40 cellular contexts compared by ENCODE assay signal in the genomic region with DNA sequence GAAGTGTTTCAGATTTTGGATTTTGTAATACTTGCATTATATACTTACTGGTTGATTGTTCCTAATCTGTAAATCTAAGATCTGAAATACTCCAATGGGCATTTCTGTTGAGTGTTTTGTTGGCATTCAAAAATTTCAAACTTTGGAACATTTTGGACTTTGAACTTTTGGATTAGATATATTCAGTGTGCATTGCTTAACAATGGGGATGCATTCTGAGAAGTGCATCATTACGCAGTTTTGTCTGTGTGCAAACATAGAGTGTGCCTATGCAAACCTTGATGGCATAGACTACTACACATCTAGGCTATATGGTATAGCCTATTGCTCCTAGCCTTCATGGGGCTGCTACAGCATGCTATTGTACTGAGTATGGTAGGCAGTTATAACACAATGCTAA.
"Had no signal": no experiment of that assay in that cellular context is flagged by ENCODE, and none has a peak within 500 bp of the region (broad histone marks: within the 10 kb centered on the region; RNA-seq: fewer than 3 reads in every experiment).

No MANE protein-coding gene starts in this region.

- DNase-seq: activated effector memory CD4-positive, alpha-beta T cell treated with anti-CD3 and anti-CD28 coated beads, Interleukin-2, amount 50 U/mL, for 16 hours; activated effector memory CD4-positive, alpha-beta T cell treated with Interleukin-2 at 50 U/mL for 16 hours; activated gamma-delta T cell; activated gamma-delta T cell treated with Interleukin-2 at 50 U/mL for 16 hours; activated naive CD4-positive, alpha-beta T cell; activated naive CD4-positive, alpha-beta T cell treated with anti-CD3 and anti-CD28 coated beads for 36 hours; activated naive CD4-positive, alpha-beta T cell treated with anti-CD3 and anti-CD28 coated beads, Interleukin-2, amount 10 ng/mL, durations not matched to agents 7 days and 5 days; activated naive CD4-positive, alpha-beta T cell treated with anti-CD3 and anti-CD28 coated beads, Interleukin-2, amount 50 U/mL, for 16 hours; activated naive CD4-positive, alpha-beta T cell treated with Interleukin-2 at 50 U/mL for 16 hours; activated naive CD8-positive, alpha-beta T cell treated with anti-CD3 and anti-CD28 coated beads for 36 hours; activated naive CD8-positive, alpha-beta T cell treated with anti-CD3 and anti-CD28 coated beads, Interleukin-2, amount 10 ng/mL, durations not matched to agents 7 days and 5 days; activated naive CD8-positive, alpha-beta T cell treated with anti-CD3 and anti-CD28 coated beads, Interleukin-2, amount 50 U/mL, for 24 hours; activated T-cell treated with anti-CD3 and anti-CD28 coated beads, Interleukin-2, amount 50 U/mL, for 1 hour; activated T-cell treated with anti-CD3 and anti-CD28 coated beads, Interleukin-2, amount 50 U/mL, for 24 hours; activated T-cell treated with anti-CD3 and anti-CD28 coated beads, Interleukin-2, amount 50 U/mL, for 4 hours; activated T-cell treated with anti-CD3 and anti-CD28 coated beads, Interleukin-2, amount 50 U/mL, for 48 hours; activated T-cell treated with anti-CD3 and anti-CD28 coated beads, Interleukin-2, amount 50 U/mL, for 72 hours; adrenal gland; amniotic stem cell; amygdala; anterior cingulate cortex; aorta; body of pancreas; brain microvascular endothelial cell; caudate nucleus; central memory CD4-positive, alpha-beta T cell; cerebellar nuclear complex had no signal

- H3K27ac Mint-ChIP-seq: activated naive CD4-positive, alpha-beta T cell treated with anti-CD3 and anti-CD28 coated beads for 36 hours; activated naive CD4-positive, alpha-beta T cell treated with anti-CD3 and anti-CD28 coated beads, Interleukin-2, amount 10 ng/mL, durations not matched to agents 7 days and 5 days; activated naive CD4-positive, alpha-beta T cell treated with anti-CD3 and anti-CD28 coated beads, Interleukin-2, amount 50 U/mL, for 24 hours; activated naive CD4-positive, alpha-beta T cell treated with anti-CD3 and anti-CD28 coated beads, Interleukin-2, amount 50 U/mL, for 72 hours; activated naive CD8-positive, alpha-beta T cell; activated naive CD8-positive, alpha-beta T cell treated with anti-CD3 and anti-CD28 coated beads for 36 hours; activated naive CD8-positive, alpha-beta T cell treated with anti-CD3 and anti-CD28 coated beads, Interleukin-2, amount 10 ng/mL, durations not matched to agents 7 days and 5 days; activated naive CD8-positive, alpha-beta T cell treated with anti-CD3 and anti-CD28 coated beads, Interleukin-2, amount 50 U/mL, for 24 hours; activated T-cell treated with anti-CD3 and anti-CD28 coated beads, Interleukin-2, amount 50 U/mL, for 24 hours; activated T-cell treated with anti-CD3 and anti-CD28 coated beads, Interleukin-2, amount 50 U/mL, for 72 hours; activated T-helper 1 cell treated with anti-CD3 and anti-CD28 coated beads, Interleukin-12 subunit alpha, Interleukin-12 subunit beta, Interleukin-2, Interleukin-4 antibody, amounts not matched to agents 30 ng/mL and 10 ng/mL and 1 ng/mL, durations not matched to agents 14 hours and 24 hours and 36 hours; activated T-helper 2 cell treated with anti-CD3 and anti-CD28 coated beads, Interferon-gamma antibody, Interleukin-2, Interleukin-4, amounts not matched to agents 10 μg/mL and 5 μg/mL and 100 μg/mL, durations not matched to agents 14 hours and 24 hours and 36 hours had no signal

- H3K27me3 ChIP-seq: adrenal gland, ascending aorta, body of pancreas, brain microvascular endothelial cell, breast epithelium, cardiac muscle cell had no signal

- H3K36me3 ChIP-seq: adrenal gland, brain microvascular endothelial cell, breast epithelium, cardiac muscle cell had no signal

- H3K4me3 ChIP-seq: adrenal gland, ascending aorta, body of pancreas, breast epithelium, cardiac muscle cell had no signal

- H3K9me3 ChIP-seq: adrenal gland, ascending aorta, body of pancreas, breast epithelium had no signal

- ATAC-seq: activated naive CD4-positive, alpha-beta T cell treated with anti-CD3 and anti-CD28 coated beads, Interleukin-2, amount 50 U/mL, for 72 hours; activated naive CD8-positive, alpha-beta T cell treated with anti-CD3 and anti-CD28 coated beads, Interleukin-2, amount 50 U/mL, for 24 hours; activated T-cell treated with anti-CD3 and anti-CD28 coated beads, Interleukin-2, amount 50 U/mL, for 4 hours; activated T-cell treated with anti-CD3 and anti-CD28 coated beads, Interleukin-2, amount 50 U/mL, for 72 hours; activated T-helper 17 cell treated with anti-CD3 and anti-CD28 coated beads, Interleukin-2, amount 50 U/mL, for 72 hours; body of pancreas had no signal

- FAIRE-seq: astrocyte, bronchial epithelial cell had no signal

- H3K27me3 Mint-ChIP-seq: activated naive CD4-positive, alpha-beta T cell treated with anti-CD3 and anti-CD28 coated beads, Interleukin-2, amount 10 ng/mL, durations not matched to agents 7 days and 5 days; activated naive CD4-positive, alpha-beta T cell treated with anti-CD3 and anti-CD28 coated beads, Interleukin-2, amount 50 U/mL, for 24 hours; activated naive CD8-positive, alpha-beta T cell; activated naive CD8-positive, alpha-beta T cell treated with anti-CD3 and anti-CD28 coated beads for 36 hours; activated naive CD8-positive, alpha-beta T cell treated with anti-CD3 and anti-CD28 coated beads, Interleukin-2, amount 10 ng/mL, durations not matched to agents 7 days and 5 days; activated naive CD8-positive, alpha-beta T cell treated with anti-CD3 and anti-CD28 coated beads, Interleukin-2, amount 50 U/mL, for 24 hours; activated T-cell treated with anti-CD3 and anti-CD28 coated beads, Interleukin-2, amount 50 U/mL, for 24 hours; activated T-helper 17 cell treated with anti-CD3 and anti-CD28 coated beads, Interleukin-2, amount 50 U/mL, for 72 hours; central memory CD8-positive, alpha-beta T cell had no signal

- H3K9me3 Mint-ChIP-seq: activated naive CD4-positive, alpha-beta T cell treated with anti-CD3 and anti-CD28 coated beads for 36 hours; activated naive CD4-positive, alpha-beta T cell treated with anti-CD3 and anti-CD28 coated beads, Interleukin-2, amount 10 ng/mL, durations not matched to agents 7 days and 5 days; activated naive CD4-positive, alpha-beta T cell treated with anti-CD3 and anti-CD28 coated beads, Interleukin-2, amount 50 U/mL, for 24 hours; activated naive CD4-positive, alpha-beta T cell treated with anti-CD3 and anti-CD28 coated beads, Interleukin-2, amount 50 U/mL, for 72 hours; activated naive CD8-positive, alpha-beta T cell treated with anti-CD3 and anti-CD28 coated beads for 36 hours; activated naive CD8-positive, alpha-beta T cell treated with anti-CD3 and anti-CD28 coated beads, Interleukin-2, amount 50 U/mL, for 24 hours; activated T-cell treated with anti-CD3 and anti-CD28 coated beads, Interleukin-2, amount 50 U/mL, for 24 hours; activated T-cell treated with anti-CD3 and anti-CD28 coated beads, Interleukin-2, amount 50 U/mL, for 4 hours; activated T-cell treated with anti-CD3 and anti-CD28 coated beads, Interleukin-2, amount 50 U/mL, for 72 hours; activated T-helper 1 cell treated with anti-CD3 and anti-CD28 coated beads, Interleukin-12 subunit alpha, Interleukin-12 subunit beta, Interleukin-2, Interleukin-4 antibody, amounts not matched to agents 30 ng/mL and 10 ng/mL and 1 ng/mL, durations not matched to agents 14 hours and 24 hours and 36 hours; activated T-helper 17 cell treated with anti-CD3 and anti-CD28 coated beads, Interleukin-2, amount 50 U/mL, for 72 hours; activated T-helper 2 cell treated with anti-CD3 and anti-CD28 coated beads, Interferon-gamma antibody, Interleukin-2, Interleukin-4, amounts not matched to agents 10 μg/mL and 5 μg/mL and 100 μg/mL, durations not matched to agents 14 hours and 24 hours and 36 hours; brain; central memory CD8-positive, alpha-beta T cell had no signal

- H3K27ac ChIP-seq: adrenal gland, ascending aorta, body of pancreas, brain microvascular endothelial cell, breast epithelium, cardiac muscle cell had no signal

- H3K4me1 Mint-ChIP-seq: activated naive CD4-positive, alpha-beta T cell treated with anti-CD3 and anti-CD28 coated beads, Interleukin-2, amount 10 ng/mL, durations not matched to agents 7 days and 5 days; activated naive CD8-positive, alpha-beta T cell treated with anti-CD3 and anti-CD28 coated beads for 36 hours; central memory CD8-positive, alpha-beta T cell had no signal

- H3K4me1 ChIP-seq: ascending aorta, body of pancreas, breast epithelium had no signal

- H3K4me3 Mint-ChIP-seq: activated naive CD4-positive, alpha-beta T cell treated with anti-CD3 and anti-CD28 coated beads for 36 hours; activated naive CD4-positive, alpha-beta T cell treated with anti-CD3 and anti-CD28 coated beads, Interleukin-2, amount 10 ng/mL, durations not matched to agents 7 days and 5 days; activated naive CD4-positive, alpha-beta T cell treated with anti-CD3 and anti-CD28 coated beads, Interleukin-2, amount 50 U/mL, for 24 hours; activated naive CD8-positive, alpha-beta T cell; activated naive CD8-positive, alpha-beta T cell treated with anti-CD3 and anti-CD28 coated beads for 36 hours; activated naive CD8-positive, alpha-beta T cell treated with anti-CD3 and anti-CD28 coated beads, Interleukin-2, amount 10 ng/mL, durations not matched to agents 7 days and 5 days; activated naive CD8-positive, alpha-beta T cell treated with anti-CD3 and anti-CD28 coated beads, Interleukin-2, amount 50 U/mL, for 24 hours; activated T-cell treated with anti-CD3 and anti-CD28 coated beads, Interleukin-2, amount 50 U/mL, for 24 hours; activated T-cell treated with anti-CD3 and anti-CD28 coated beads, Interleukin-2, amount 50 U/mL, for 4 hours; activated T-cell treated with anti-CD3 and anti-CD28 coated beads, Interleukin-2, amount 50 U/mL, for 72 hours; activated T-helper 1 cell treated with anti-CD3 and anti-CD28 coated beads, Interleukin-12 subunit alpha, Interleukin-12 subunit beta, Interleukin-2, Interleukin-4 antibody, amounts not matched to agents 30 ng/mL and 10 ng/mL and 1 ng/mL, durations not matched to agents 14 hours and 24 hours and 36 hours; activated T-helper 17 cell treated with anti-CD3 and anti-CD28 coated beads, Interleukin-2, amount 50 U/mL, for 72 hours; brain; central memory CD8-positive, alpha-beta T cell had no signal
